ENCODE assay signal across 26 cellular contexts in the genomic region with DNA sequence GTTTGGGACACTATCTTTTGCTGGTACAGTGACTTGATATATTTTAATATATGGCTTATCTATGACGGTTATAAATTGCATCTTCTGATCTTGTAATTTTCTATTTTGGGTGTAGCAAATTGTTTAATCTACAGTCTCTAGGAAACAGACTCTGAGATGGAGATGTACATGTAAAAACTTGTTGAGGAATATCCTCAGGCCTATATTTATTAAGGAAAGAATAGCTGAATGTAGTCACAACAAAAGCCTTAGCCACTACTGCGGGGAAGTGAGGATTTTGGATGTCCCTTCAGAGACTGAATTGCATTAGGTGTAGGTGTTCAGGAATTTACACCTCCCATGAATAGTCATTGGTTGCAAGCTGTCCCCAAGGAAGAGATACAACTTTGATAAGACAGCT. TPM values are rescaled to one million over a fixed set of nuclear protein-coding genes. Genes with fewer than 3 reads are reported as not detected.
DNase-seq lines count a peak whose midpoint lies in the region; ATAC-seq, FAIRE-seq and TF ChIP-seq lines count a peak whose summit lies in the region.
"Had no signal": no experiment of that assay in that cellular context is flagged by ENCODE, and none has a peak within 500 bp of the region (broad histone marks: within the 10 kb centered on the region; RNA-seq: fewer than 3 reads in every experiment).

No MANE protein-coding gene starts in this region.

- no peaks in the 10 kb centered on the region for H3K36me3 ChIP-seq in bronchial epithelial cell (ENCODE audit: control insufficient read depth, insufficient read depth, low read length)
- no peaks in the 10 kb centered on the region for H3K36me3 ChIP-seq in keratinocyte (ENCODE audit: control insufficient read depth in 2 of 2, extremely low read depth in 1 of 2, insufficient read depth in 2 of 2, low read length in 2 of 2)
- no peaks in the 10 kb centered on the region for H3K36me3 ChIP-seq in HAP-1 (replicated peaks)
- H3K36me3 ChIP-seq: BE2C; BLaER1 treated with 17β-estradiol and CSF1 and Interleukin-3, amounts not matched to agents 10 nM and 100 nM had no signal

- H3K9me3 ChIP-seq in keratinocyte (ENCODE audit: control insufficient read depth, low read depth, low read length), result no peaks in the 10 kb centered on the region
- H3K9me3 ChIP-seq in HAP-1, result no peaks in the 10 kb centered on the region
- H3K9me3 ChIP-seq: A549; BE2C; BLaER1 treated with 17β-estradiol and CSF1 and Interleukin-3, amounts not matched to agents 10 nM and 100 nM had no signal

- ATAC-seq in esophagus mucosa, result peak; percentile 22
- no peak for ATAC-seq in HG03442 (IDR thresholded peaks at IDR 0.05; ENCODE audit: unreplicated experiment)
- ATAC-seq: A549 had no signal

- H3K27me3 ChIP-seq in bronchial epithelial cell (ENCODE audit: control insufficient read depth, insufficient read depth, low read length) (no peaks in the 10 kb centered on the region), keratinocyte (ENCODE audit: control insufficient read depth, extremely low read depth, insufficient read depth, low read length) (no peaks in the 10 kb centered on the region), HAP-1 (ENCODE audit: low read depth) (no peaks in the 10 kb centered on the region)
- H3K27me3 ChIP-seq: BE2C; BLaER1 treated with 17β-estradiol and CSF1 and Interleukin-3, amounts not matched to agents 10 nM and 100 nM had no signal

- TF ChIP-seq CTCF in bronchial epithelial cell (IDR thresholded peaks at IDR 0.05; ENCODE audit: insufficient read depth, low read length, severe bottlenecking) (no peak), keratinocyte (optimal IDR thresholded peaks at IDR 0.05 in 1 of 3, IDR thresholded peaks at IDR 0.05 in 1 of 3, conservative IDR thresholded peaks at IDR 0.05 in 1 of 3; ENCODE audit: extremely low read depth in 1 of 3, insufficient read depth in 2 of 3, low read length in 3 of 3) (no peak)

- H3K4me2 ChIP-seq in keratinocyte (ENCODE audit: control insufficient read depth, extremely low read depth, insufficient read depth, low read depth, low read length), result no peak overlapping the region
- H3K4me2 ChIP-seq: A549; BLaER1 treated with 17β-estradiol and CSF1 and Interleukin-3, amounts not matched to agents 10 nM and 100 nM had no signal

- no peak overlapping the region for H3K9ac ChIP-seq in keratinocyte (ENCODE audit: control insufficient read depth, extremely low read depth, insufficient read depth, low read length)
- H3K9ac ChIP-seq: BLaER1 treated with 17β-estradiol and CSF1 and Interleukin-3, amounts not matched to agents 10 nM and 100 nM had no signal

- dilution Hi-C loops in keratinocyte (cut with MboI; ENCODE audit: extremely low pct_ligation_motif_present, low sequenced_read_pairs), result no loop called here

- H3K27ac ChIP-seq in keratinocyte (ENCODE audit: control insufficient read depth, insufficient read depth, low read length), result no peak overlapping the region
- H3K27ac ChIP-seq: A549; BLaER1 treated with 17β-estradiol and CSF1 and Interleukin-3, amounts not matched to agents 10 nM and 100 nM had no signal

- peak overlapping the region; percentile 7 for H2AFZ ChIP-seq in keratinocyte (ENCODE audit: control insufficient read depth, low read length)

- H4K20me1 ChIP-seq in keratinocyte (ENCODE audit: control insufficient read depth, extremely low read depth, insufficient read depth, low read length), result no peaks in the 10 kb centered on the region
- H4K20me1 ChIP-seq: BLaER1 treated with 17β-estradiol and CSF1 and Interleukin-3, amounts not matched to agents 10 nM and 100 nM had no signal

- H3K4me3 ChIP-seq in bronchial epithelial cell (ENCODE audit: low read depth, low read length), result no peak overlapping the region
- no peak overlapping the region for H3K4me3 ChIP-seq in keratinocyte (ENCODE audit: control insufficient read depth in 2 of 3, extremely low read depth in 1 of 3, insufficient read depth in 2 of 3, low read depth in 1 of 3, low read length in 3 of 3)
- no peak overlapping the region for H3K4me3 ChIP-seq in HAP-1
- H3K4me3 ChIP-seq: A549; BLaER1 treated with 17β-estradiol and CSF1 and Interleukin-3, amounts not matched to agents 10 nM and 100 nM had no signal

- H3K9me1 ChIP-seq in keratinocyte (ENCODE audit: control insufficient read depth, extremely low read depth, insufficient read depth, low read length), result no peaks in the 10 kb centered on the region

- H3K4me1 ChIP-seq in keratinocyte (ENCODE audit: control insufficient read depth, extremely low read depth, insufficient read depth, low read length) (peaks cover 11% of the 10 kb centered on the region), HAP-1 (no peaks in the 10 kb centered on the region)
- H3K4me1 ChIP-seq: A549; BE2C; BLaER1 treated with 17β-estradiol and CSF1 and Interleukin-3, amounts not matched to agents 10 nM and 100 nM had no signal

- in situ Hi-C loops in HAP-1 (cut with MboI; ENCODE audit: low sequenced_read_pairs) (no loop called here), KBM-7 (cut with MboI; ENCODE audit: low pct_unique_long_range_greater_than_20kb, low sequenced_read_pairs) (no loop called here)

- FAIRE-seq in bronchial epithelial cell (lab: Jason Lieb, UNC), result no peak
- no peak for FAIRE-seq in keratinocyte (lab: Jason Lieb, UNC)
- FAIRE-seq: A549, D721Med, GM12891, GM18507, H54 had no signal

- H3K79me2 ChIP-seq in keratinocyte (ENCODE audit: control insufficient read depth, insufficient read depth, low read length), result no peaks in the 10 kb centered on the region

- DNase-seq in HPDE6-E6E7 (ENCODE audit: extremely low spot score) (peak; percentile 9), bronchial epithelial cell (ENCODE audit: low read depth) (peak; percentile 69), keratinocyte (ENCODE audit: low read depth, low spot score) (no peak), HAP-1 (ENCODE audit: low spot score in 2 of 2) (no peak), KBM-7 (no peak)
- DNase-seq: 8988T; ACHN; AML-193; BE2C; CD4-positive, alpha-beta T cell; CD8-positive, alpha-beta memory T cell; DMS 273 treated with DMSO at 0.1 percent for 48 hours; DMS79; GF-D8; GOT3; HCEC 1CT had no signal

RNA-seq across cellular contexts. Expression of a gene that starts 13.8 kb away (rescaled TPM):
- total RNA-seq in bronchial epithelial cell (not detected in 2 replicates), esophagus mucosa (not detected)
- polyA plus RNA-seq in keratinocyte, result not detected in 3 replicates
- not detected for polyA plus RNA-seq in keratinocyte (2011; ENCODE audit: low read depth)
- polyA plus RNA-seq in keratinocyte (2011; cell fraction: cytosol; rRNA removed), result not detected in 2 replicates
- not detected in 2 replicates for polyA plus RNA-seq in keratinocyte (2011; cell fraction: nucleus; rRNA removed)
- polyA plus RNA-seq in keratinocyte (2012; ENCODE audit: low replicate concordance), result not detected in 2 replicates
- polyA minus RNA-seq in keratinocyte, result not detected in 3 replicates
- polyA minus RNA-seq in keratinocyte (2011; cell fraction: cytosol; rRNA and poly(A)+ RNA removed), result not detected
- polyA minus RNA-seq in keratinocyte (2011; cell fraction: nucleus; rRNA and poly(A)+ RNA removed), result not detected in 2 replicates
- total RNA-seq: CD4-positive, alpha-beta T cell; CD8-positive, alpha-beta memory T cell; G401 had no signal
- polyA plus RNA-seq: A549; CD14-positive monocyte; CD8-positive, alpha-beta memory T cell had no signal

RNA-seq across cellular contexts. Expression of a gene that starts 23.0 kb away (rescaled TPM):
- total RNA-seq in bronchial epithelial cell, result not detected in 2 replicates
- not detected for total RNA-seq in esophagus mucosa
- not detected in 3 replicates for polyA plus RNA-seq in keratinocyte
- polyA plus RNA-seq in keratinocyte (2011; ENCODE audit: low read depth), result not detected
- polyA plus RNA-seq in keratinocyte (2011; cell fraction: cytosol; rRNA removed), result not detected in 2 replicates
- polyA plus RNA-seq in keratinocyte (2011; cell fraction: nucleus; rRNA removed), result not detected in 2 replicates
- not detected in 2 replicates for polyA plus RNA-seq in keratinocyte (2012; ENCODE audit: low replicate concordance)
- not detected in 3 replicates for polyA minus RNA-seq in keratinocyte
- polyA minus RNA-seq in keratinocyte (2011; cell fraction: cytosol; rRNA and poly(A)+ RNA removed), result not detected
- not detected in 2 replicates for polyA minus RNA-seq in keratinocyte (2011; cell fraction: nucleus; rRNA and poly(A)+ RNA removed)
- total RNA-seq: CD4-positive, alpha-beta T cell; CD8-positive, alpha-beta memory T cell; G401 had no signal
- polyA plus RNA-seq: A549; CD14-positive monocyte; CD8-positive, alpha-beta memory T cell had no signal

Comparison
In these comparisons a context has a peak if more than half of its experiments do, and no peak if none do; other contexts are left out.
1. DNase-seq: peak in HPDE6-E6E7 (single experiment) and bronchial epithelial cell (single experiment); none in keratinocyte (single experiment), HAP-1 (0 of 2) and KBM-7 (single experiment).